In the genomic region with DNA sequence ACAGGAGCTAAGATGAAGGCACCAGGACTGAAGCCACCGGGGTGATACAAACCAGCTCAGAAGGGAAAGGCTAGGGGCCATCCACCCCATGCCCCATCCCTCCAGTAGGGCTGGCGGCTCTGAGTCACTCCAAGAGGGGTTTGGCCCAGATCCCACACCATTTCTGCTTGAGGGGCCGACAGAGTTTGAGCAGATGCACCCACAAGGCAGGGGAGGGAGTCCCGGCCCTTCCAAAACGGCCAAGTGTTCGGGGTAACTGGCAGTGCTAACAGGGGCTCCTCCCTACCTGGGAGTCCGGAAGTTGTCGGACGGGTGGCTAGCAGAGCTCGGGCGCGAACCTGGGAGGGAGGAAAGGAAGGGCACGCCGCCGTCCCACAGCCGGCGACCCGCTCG, we compare ENCODE assay signal across 8 cellular contexts. TPM values are rescaled to one million over a fixed set of nuclear protein-coding genes. Genes with fewer than 3 reads are reported as not detected.
DNase-seq lines count a peak whose midpoint lies in the region; ATAC-seq and TF ChIP-seq lines count a peak whose summit lies in the region.

No MANE protein-coding gene starts in this region.

- H4K20me1 ChIP-seq in BLaER1 treated with 17β-estradiol and CSF1 and Interleukin-3, amounts not matched to agents 10 nM and 100 nM, result peaks cover 0 to 21% (median 6%) of the 10 kb centered on the region in 11 experiments; a peak in 8 of 22 replicates

- H3K9me3 ChIP-seq in BLaER1 treated with 17β-estradiol and CSF1 and Interleukin-3, amounts not matched to agents 10 nM and 100 nM (replicated peaks in 1 of 11), result peaks cover 0 to 58% (median 31%) of the 10 kb centered on the region in 11 experiments; a peak in 15 of 22 replicates

- H3K9ac ChIP-seq in BLaER1 treated with 17β-estradiol and CSF1 and Interleukin-3, amounts not matched to agents 10 nM and 100 nM, result peak overlapping the region; percentile 76 to 88 (median 84)

- H3K4me3 ChIP-seq in BLaER1 treated with 17β-estradiol and CSF1 and Interleukin-3, amounts not matched to agents 10 nM and 100 nM, result peak overlapping the region; percentile 70 to 81 (median 74)

- peak; percentile 23 to 39 for DNase-seq in activated CD4-positive, alpha-beta T cell treated with anti-CD3 and anti-CD28 coated beads, Interleukin-2, amount 50 U/mL, for 48 hours
- peak; percentile 53 for DNase-seq in fibroblast of peridontal ligament (ENCODE audit: extremely low read depth)
- DNase-seq in omental fat pad (ENCODE audit: low spot score), result no peak
- DNase-seq in NCI-H345 (lab: John Stamatoyannopoulos, UW), result no peak
- DNase-seq in OCI-M2 (lab: John Stamatoyannopoulos, UW; ENCODE audit: unreplicated experiment), result no peak

- H3K27ac ChIP-seq in BLaER1 treated with 17β-estradiol and CSF1 and Interleukin-3, amounts not matched to agents 10 nM and 100 nM, result peak overlapping the region; percentile 74 to 85 (median 77)

- ATAC-seq in GM19351 (IDR thresholded peaks at IDR 0.05; ENCODE audit: unreplicated experiment) (peak; percentile 24), HG03520 (IDR thresholded peaks at IDR 0.05; ENCODE audit: unreplicated experiment) (peak; percentile 21), omental fat pad (ENCODE audit: low FRiP score) (peak; percentile 20)

- peaks cover 0 to 15% (median 5%) of the 10 kb centered on the region in 11 experiments; a peak in 12 of 22 replicates for H3K36me3 ChIP-seq in BLaER1 treated with 17β-estradiol and CSF1 and Interleukin-3, amounts not matched to agents 10 nM and 100 nM

- no peak for TF ChIP-seq CTCF in omental fat pad (IDR thresholded peaks at IDR 0.05)

- H3K27me3 ChIP-seq in BLaER1 treated with 17β-estradiol and CSF1 and Interleukin-3, amounts not matched to agents 10 nM and 100 nM, result peaks cover 13 to 41% (median 29%) of the 10 kb centered on the region in 11 experiments

- peaks cover 25 to 44% (median 36%) of the 10 kb centered on the region in 10 experiments for H3K4me1 ChIP-seq in BLaER1 treated with 17β-estradiol and CSF1 and Interleukin-3, amounts not matched to agents 10 nM and 100 nM

- peak overlapping the region; percentile 77 to 89 (median 84) for H3K4me2 ChIP-seq in BLaER1 treated with 17β-estradiol and CSF1 and Interleukin-3, amounts not matched to agents 10 nM and 100 nM

RNA-seq across cellular contexts. Expression of a gene that starts 0.4 kb away (rescaled TPM):
- total RNA-seq in omental fat pad, result 10 to 100 TPM; 22.9 to 29.7 (median 26.9) TPM

RNA-seq across cellular contexts. Expression of a gene that starts 3.6 kb away (rescaled TPM):
- 10 to 100 TPM; 21.3 to 43.0 (median 34.0) TPM for total RNA-seq in omental fat pad

RNA-seq across cellular contexts. Expression of a gene that starts 10.9 kb away (rescaled TPM):
- total RNA-seq in omental fat pad, result 10 to 100 TPM; 12.0 to 26.6 (median 19.7) TPM

RNA-seq across cellular contexts. Expression of a gene that starts 26.0 kb away (rescaled TPM):
- 10 to 100 TPM; 27.7 to 58.3 (median 34.7) TPM for total RNA-seq in omental fat pad

RNA-seq across cellular contexts. Expression of a gene that starts 31.9 kb away (rescaled TPM):
- total RNA-seq in omental fat pad, result 10 to 100 TPM in 2 of 4 donors, 1 to 10 TPM in 2; 9.7 to 16.9 (median 11.3) TPM

Comparison
In these comparisons a context has a peak if more than half of its experiments do, and no peak if none do; other contexts are left out.
1. DNase-seq: peak in activated CD4-positive, alpha-beta T cell treated with anti-CD3 and anti-CD28 coated beads, Interleukin-2, amount 50 U/mL, for 48 hours (2 of 2) and fibroblast of peridontal ligament (single experiment); none in omental fat pad (single experiment), NCI-H345 (single experiment) and OCI-M2 (single experiment).
2. Peak in every context shown above with its lines, with median percentiles within 50 percentile points of each other: ATAC-seq.